ENCODE assay signal across 32 cellular contexts in genomic region chr4:107196312-107196711, GRCh38.
"Had no signal": no experiment of that assay in that cellular context is flagged by ENCODE, and none has a peak within 500 bp of the region (broad histone marks: within the 10 kb centered on the region; RNA-seq: fewer than 3 reads in every experiment).

No MANE protein-coding gene starts in this region.

- H3K4me3 Mint-ChIP-seq: activated CD4-positive, alpha-beta memory T cell treated with anti-CD3 and anti-CD28 coated beads, Interleukin-2, amount 10 ng/mL, durations not matched to agents 7 days and 5 days; activated CD8-positive, alpha-beta memory T cell treated with anti-CD3 and anti-CD28 coated beads, Interleukin-2, amount 10 ng/mL, durations not matched to agents 7 days and 5 days; activated naive CD4-positive, alpha-beta T cell treated with anti-CD3 and anti-CD28 coated beads, Interleukin-2, amount 10 ng/mL, durations not matched to agents 7 days and 5 days; activated naive CD8-positive, alpha-beta T cell; activated naive CD8-positive, alpha-beta T cell treated with anti-CD3 and anti-CD28 coated beads, Interleukin-2, amount 50 U/mL, for 24 hours; brain had no signal

- H3K9me3 Mint-ChIP-seq: activated CD4-positive, alpha-beta memory T cell treated with anti-CD3 and anti-CD28 coated beads, Interleukin-2, amount 10 ng/mL, durations not matched to agents 7 days and 5 days; activated naive CD4-positive, alpha-beta T cell treated with anti-CD3 and anti-CD28 coated beads, Interleukin-2, amount 10 ng/mL, durations not matched to agents 7 days and 5 days; activated naive CD8-positive, alpha-beta T cell treated with anti-CD3 and anti-CD28 coated beads, Interleukin-2, amount 50 U/mL, for 24 hours had no signal

- ATAC-seq: activated CD8-positive, alpha-beta memory T cell treated with anti-CD3 and anti-CD28 coated beads, Interleukin-2, amount 10 ng/mL, durations not matched to agents 7 days and 5 days; activated naive CD8-positive, alpha-beta T cell treated with anti-CD3 and anti-CD28 coated beads, Interleukin-2, amount 50 U/mL, for 24 hours; PC-3 had no signal

- DNase-seq: activated CD4-positive, alpha-beta memory T cell treated with anti-CD3 and anti-CD28 coated beads, Interleukin-2, amount 10 ng/mL, durations not matched to agents 7 days and 5 days; activated CD4-positive, alpha-beta T cell treated with anti-CD3 and anti-CD28 coated beads for 1 hour; activated CD4-positive, alpha-beta T cell treated with anti-CD3 and anti-CD28 coated beads for 48 hours; activated CD4-positive, CD25-positive, alpha-beta regulatory T cell; activated CD8-positive, alpha-beta memory T cell treated with anti-CD3 and anti-CD28 coated beads for 24 hours; activated CD8-positive, alpha-beta memory T cell treated with anti-CD3 and anti-CD28 coated beads, Interleukin-2, amount 10 ng/mL, durations not matched to agents 7 days and 5 days; activated CD8-positive, alpha-beta memory T cell treated with anti-CD3 and anti-CD28 coated beads, Interleukin-2, amount 50 U/mL, for 48 hours; activated effector memory CD4-positive, alpha-beta T cell treated with Interleukin-2 at 50 U/mL for 16 hours; activated naive CD4-positive, alpha-beta T cell treated with anti-CD3 and anti-CD28 coated beads, Interleukin-2, amount 10 ng/mL, durations not matched to agents 7 days and 5 days; activated naive CD8-positive, alpha-beta T cell treated with anti-CD3 and anti-CD28 coated beads, Interleukin-2, amount 50 U/mL, for 24 hours; activated T-cell treated with anti-CD3 and anti-CD28 coated beads, Interleukin-2, amount 50 U/mL, for 48 hours; anterior cingulate cortex; Karpas-422; KBM-7; NCI-H1105; NCI-H1417 treated with DMSO at 0.1 percent for 48 hours; NCI-H1694; NCI-H2029; NCI-H345; NCI-H524 treated with DMSO at 0.1 percent for 48 hours; NCI-H748 treated with DMSO at 0.1 percent for 48 hours; NK-92 treated with Interleukin-12 subunit alpha and Interleukin-12 subunit beta, amount 100 ng/mL, for 24 hours; PC-3; Peyer's patch; Right ventricle myocardium superior; SW 1271; T-helper 1 cell; T-helper 2 cell; T-helper 9 cell; WERI-Rb-1 had no signal

- H3K27me3 ChIP-seq: Peyer's patch had no signal

- H3K36me3 Mint-ChIP-seq: activated CD8-positive, alpha-beta memory T cell treated with anti-CD3 and anti-CD28 coated beads, Interleukin-2, amount 10 ng/mL, durations not matched to agents 7 days and 5 days; activated naive CD4-positive, alpha-beta T cell treated with anti-CD3 and anti-CD28 coated beads, Interleukin-2, amount 10 ng/mL, durations not matched to agents 7 days and 5 days; activated naive CD8-positive, alpha-beta T cell; brain had no signal

- H3K9me3 ChIP-seq: Peyer's patch had no signal

- H3K27me3 Mint-ChIP-seq: activated CD4-positive, alpha-beta memory T cell treated with anti-CD3 and anti-CD28 coated beads, Interleukin-2, amount 10 ng/mL, durations not matched to agents 7 days and 5 days; activated CD8-positive, alpha-beta memory T cell treated with anti-CD3 and anti-CD28 coated beads, Interleukin-2, amount 10 ng/mL, durations not matched to agents 7 days and 5 days; activated naive CD4-positive, alpha-beta T cell treated with anti-CD3 and anti-CD28 coated beads, Interleukin-2, amount 10 ng/mL, durations not matched to agents 7 days and 5 days had no signal

- H3K4me1 ChIP-seq: Peyer's patch had no signal

- H3K27ac Mint-ChIP-seq: activated CD4-positive, alpha-beta memory T cell treated with anti-CD3 and anti-CD28 coated beads, Interleukin-2, amount 10 ng/mL, durations not matched to agents 7 days and 5 days; activated CD8-positive, alpha-beta memory T cell treated with anti-CD3 and anti-CD28 coated beads, Interleukin-2, amount 10 ng/mL, durations not matched to agents 7 days and 5 days; activated naive CD4-positive, alpha-beta T cell treated with anti-CD3 and anti-CD28 coated beads, Interleukin-2, amount 10 ng/mL, durations not matched to agents 7 days and 5 days; activated naive CD8-positive, alpha-beta T cell; activated naive CD8-positive, alpha-beta T cell treated with anti-CD3 and anti-CD28 coated beads, Interleukin-2, amount 50 U/mL, for 24 hours; brain had no signal

- H3K36me3 ChIP-seq: Peyer's patch, WERI-Rb-1 had no signal

- H3K27ac ChIP-seq: Peyer's patch, WERI-Rb-1 had no signal

- H3K4me1 Mint-ChIP-seq: activated CD4-positive, alpha-beta memory T cell treated with anti-CD3 and anti-CD28 coated beads, Interleukin-2, amount 10 ng/mL, durations not matched to agents 7 days and 5 days; activated CD8-positive, alpha-beta memory T cell treated with anti-CD3 and anti-CD28 coated beads, Interleukin-2, amount 10 ng/mL, durations not matched to agents 7 days and 5 days; activated naive CD4-positive, alpha-beta T cell treated with anti-CD3 and anti-CD28 coated beads, Interleukin-2, amount 10 ng/mL, durations not matched to agents 7 days and 5 days; activated naive CD8-positive, alpha-beta T cell treated with anti-CD3 and anti-CD28 coated beads, Interleukin-2, amount 50 U/mL, for 24 hours; brain had no signal

- H3K4me3 ChIP-seq: Peyer's patch had no signal
